15 cellular contexts compared by ENCODE assay signal in the genomic region with DNA sequence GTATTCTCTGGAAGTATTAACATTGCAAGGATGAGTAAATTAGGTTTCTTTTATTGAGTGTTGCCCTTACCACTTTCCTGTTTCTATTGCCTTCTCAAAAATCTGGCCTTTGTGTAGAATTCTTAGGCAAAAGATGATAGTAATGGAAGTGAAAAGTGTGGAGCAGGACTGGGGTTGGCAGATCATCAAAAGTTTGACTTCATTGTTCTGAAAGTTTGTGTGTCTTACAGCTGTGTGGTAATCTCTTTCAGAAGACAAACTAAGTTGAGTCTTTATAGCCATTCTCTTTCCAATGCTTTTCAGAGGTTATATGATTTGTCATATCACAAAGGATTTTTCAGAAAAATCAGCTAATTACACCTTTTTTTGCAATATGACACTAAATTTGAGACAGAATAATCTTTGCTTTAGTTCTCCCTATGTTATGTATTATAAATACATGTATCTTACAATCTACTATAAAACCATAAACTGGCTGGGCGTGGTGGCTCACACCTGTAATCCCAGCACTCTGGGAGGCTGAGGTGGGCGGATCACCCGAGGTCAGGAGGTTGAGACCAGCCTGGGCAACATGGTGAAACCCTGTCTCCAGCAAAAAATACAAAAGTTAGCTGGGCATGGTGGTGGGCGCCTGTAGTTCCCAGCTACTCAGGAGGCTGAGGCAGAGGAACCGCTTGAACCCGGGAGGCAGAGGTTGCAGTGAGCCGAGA. TPM values are rescaled to one million over a fixed set of nuclear protein-coding genes. Genes with fewer than 3 reads are reported as not detected.
DNase-seq lines count a peak whose midpoint lies in the region; ATAC-seq and TF ChIP-seq lines count a peak whose summit lies in the region.
"Had no signal": no experiment of that assay in that cellular context is flagged by ENCODE, and none has a peak within 500 bp of the region (broad histone marks: within the 10 kb centered on the region; RNA-seq: fewer than 3 reads in every experiment).

No MANE protein-coding gene starts in this region.

- POLR2A ChIA-PET in OCI-LY7 (lab: Charles Lee), result interaction anchor here (0.6 to 1.1 kb wide), 3 partner anchors 15 to 510 kb away, joined by 3 to 5 read pairs (median 3); no protein-coding TSS in a partner anchor

- H3K79me2 ChIP-seq in OCI-LY7 (ENCODE audit: insufficient read depth, low read depth, low read length), result peaks cover 13% of the 10 kb centered on the region; the same call in 1 of the 2 replicates

- ATAC-seq in mucosa of descending colon, result peak; percentile 87

- BruUV-seq in OCI-LY7 (replicated peaks; lab: Mats Ljungman, UMichigan), result TSS peak; percentile 33

- H3K4me3 ChIP-seq in OCI-LY7 (ENCODE audit: low read depth, low read length, poor library complexity, severe bottlenecking) (no peak overlapping the region), mucosa of descending colon (no peak overlapping the region)

- no peak for TF ChIP-seq CTCF in C4-2B (conservative IDR thresholded peaks at IDR 0.05)
- no peak for TF ChIP-seq CTCF in OCI-LY7 (conservative IDR thresholded peaks at IDR 0.05; ENCODE audit: low read length)
- TF ChIP-seq CTCF in mucosa of descending colon (IDR thresholded peaks at IDR 0.05), result no peak

- H3K27ac ChIP-seq in C4-2B, result peak overlapping the region; percentile 8; the same call in 1 of the 2 replicates
- H3K27ac ChIP-seq in OCI-LY7 (ENCODE audit: low read depth, low read length, poor library complexity, severe bottlenecking), result no peak overlapping the region
- H3K27ac ChIP-seq in cingulate gyrus (ENCODE audit: low read depth, low read length), result peak overlapping the region; percentile 10
- H3K27ac ChIP-seq: parathyroid adenoma, VCaP had no signal

- no peak overlapping the region for H3K4me2 ChIP-seq in OCI-LY7 (ENCODE audit: low read length)

- CTCF ChIA-PET in OCI-LY7 (lab: Charles Lee; ENCODE audit: unreplicated experiment), result no interaction called here

- no peaks in the 10 kb centered on the region; the same call in 1 of the 2 replicates for H3K9me3 ChIP-seq in OCI-LY7 (ENCODE audit: low read length)
- no peaks in the 10 kb centered on the region for H3K9me3 ChIP-seq in mucosa of descending colon

- no peak for DNase-seq in OCI-LY7 (ENCODE audit: low spot score)
- peak; percentile 74 to 86 (median 78) for DNase-seq in mucosa of descending colon
- no peak for DNase-seq in NCI-H2196 treated with DMSO at 0.1 percent for 48 hours (lab: John Stamatoyannopoulos, UW; ENCODE audit: unreplicated experiment)
- DNase-seq in AG08396 (ENCODE audit: low spot score), result no peak
- DNase-seq in effector CD8-positive, alpha-beta T cell (lab: John Stamatoyannopoulos, UW), result no peak
- DNase-seq in SKM-1 (lab: John Stamatoyannopoulos, UW; ENCODE audit: unreplicated experiment), result no peak
- DNase-seq: activated CD8-positive, alpha-beta memory T cell treated with anti-CD3 and anti-CD28 coated beads, Interleukin-2, amount 50 U/mL, for 4 hours; AML-193; foreskin melanocyte; GOT3; NCI-H1092 had no signal

- intact Hi-C loops in OCI-LY7 (cut with micrococcal nuclease; ENCODE audit: unreplicated experiment), result no loop called here
- intact Hi-C loops in mucosa of descending colon (cut with DNase I, micrococcal nuclease), result no loop called here

- H3K36me3 ChIP-seq in OCI-LY7 (ENCODE audit: insufficient read depth, low read length) (peaks cover 93% of the 10 kb centered on the region), mucosa of descending colon (ENCODE audit: low read depth) (no peaks in the 10 kb centered on the region)

- no peaks in the 10 kb centered on the region for H3K9me2 ChIP-seq in OCI-LY7 (ENCODE audit: insufficient read depth, low read length)

- no peaks in the 10 kb centered on the region for H3K4me1 ChIP-seq in OCI-LY7 (ENCODE audit: insufficient read depth, low read length, poor library complexity, severe bottlenecking)
- peaks cover 21% of the 10 kb centered on the region for H3K4me1 ChIP-seq in mucosa of descending colon (ENCODE audit: low read depth)
- H3K4me1 ChIP-seq: parathyroid adenoma had no signal

- no peaks in the 10 kb centered on the region for H4K20me1 ChIP-seq in OCI-LY7 (ENCODE audit: insufficient read depth, low read length)

- H2AFZ ChIP-seq in OCI-LY7 (ENCODE audit: low read length), result no peak overlapping the region
- H2AFZ ChIP-seq: parathyroid adenoma had no signal

RNA-seq across cellular contexts. Expression of gene KCNRG, which starts 8.7 kb away (rescaled TPM):
- total RNA-seq in OCI-LY7 (2014; rRNA removed; shearing (Covaris generic)), result 0.28 TPM in 1 of 2 replicates, not detected in the other
- total RNA-seq in OCI-LY7 (2022), result not detected in 2 replicates
- total RNA-seq in mucosa of descending colon, result 1 to 10 TPM in 2 of 3 donors, under 1 TPM in 1; 0.66 to 1.2 (median 1.1) TPM

RNA-seq across cellular contexts. Expression of gene TRIM13, which starts 9.7 kb away (rescaled TPM):
- total RNA-seq in OCI-LY7 (2014; rRNA removed; shearing (Covaris generic)), result 9.5 and 12.5 TPM in 2 replicates
- total RNA-seq in OCI-LY7 (2022) (13.8 and 14.3 TPM in 2 replicates), mucosa of descending colon (10 to 100 TPM; 31.6 to 35.5 (median 32.7) TPM)

Comparison
In these comparisons a context has a peak if more than half of its experiments do, and no peak if none do; other contexts are left out.
1. DNase-seq: peak in mucosa of descending colon (3 of 3); none in OCI-LY7 (single experiment), NCI-H2196 treated with DMSO at 0.1 percent for 48 hours (single experiment), AG08396 (single experiment), effector CD8-positive, alpha-beta T cell (single experiment) and SKM-1 (single experiment).